ENCODE assay signal across 1 cellular context in the genomic region with DNA sequence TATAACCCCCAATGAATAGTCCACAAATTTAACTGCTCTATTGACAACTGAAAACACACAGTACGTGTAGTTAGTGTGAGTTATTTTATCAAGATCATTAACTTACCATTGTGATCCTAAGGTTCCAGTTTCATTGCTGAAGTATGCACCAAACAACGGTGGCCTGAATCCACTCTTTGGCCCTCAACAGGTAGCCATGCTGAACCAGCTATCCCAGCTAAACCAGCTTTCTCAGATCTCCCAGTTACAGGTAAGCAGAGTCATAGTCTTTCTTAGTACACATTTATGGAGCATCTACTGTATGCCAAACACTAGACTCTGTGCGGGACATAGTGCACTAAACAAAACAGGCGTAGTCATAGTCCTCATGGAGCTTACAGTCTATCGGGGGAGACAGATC.
TF ChIP-seq lines count a peak whose summit lies in the region.

No MANE protein-coding gene starts in this region.

TF ChIP-seq in A549, 52 proteins besides CTCF, POLR2A, EP300 and RAD21 (continued from another document):
- no peak for TF ChIP-seq ZNF302 (CRISPR knock-in tag; IDR thresholded peaks at IDR 0.05)
- no peak for TF ChIP-seq KDM1A (IDR thresholded peaks at IDR 0.05; ENCODE audit: low read depth)
- TF ChIP-seq PHF8 (IDR thresholded peaks at IDR 0.05; ENCODE audit: borderline replicate concordance, low read depth) = no peak
- TF ChIP-seq MYC (IDR thresholded peaks at IDR 0.05; ENCODE audit: borderline replicate concordance, low read length) = no peak
- TF ChIP-seq TP53 (CRISPR knock-in tag; IDR thresholded peaks at IDR 0.05) = no peak
- no peak for TF ChIP-seq NFE2L2 (conservative IDR thresholded peaks at IDR 0.05; ENCODE audit: low read length)
- TF ChIP-seq RCOR1 (IDR thresholded peaks at IDR 0.05; ENCODE audit: low read depth, low read length) = no peak
- TF ChIP-seq GATA3 (IDR thresholded peaks at IDR 0.05; ENCODE audit: borderline replicate concordance) = no peak
- TF ChIP-seq, protein P1, sequence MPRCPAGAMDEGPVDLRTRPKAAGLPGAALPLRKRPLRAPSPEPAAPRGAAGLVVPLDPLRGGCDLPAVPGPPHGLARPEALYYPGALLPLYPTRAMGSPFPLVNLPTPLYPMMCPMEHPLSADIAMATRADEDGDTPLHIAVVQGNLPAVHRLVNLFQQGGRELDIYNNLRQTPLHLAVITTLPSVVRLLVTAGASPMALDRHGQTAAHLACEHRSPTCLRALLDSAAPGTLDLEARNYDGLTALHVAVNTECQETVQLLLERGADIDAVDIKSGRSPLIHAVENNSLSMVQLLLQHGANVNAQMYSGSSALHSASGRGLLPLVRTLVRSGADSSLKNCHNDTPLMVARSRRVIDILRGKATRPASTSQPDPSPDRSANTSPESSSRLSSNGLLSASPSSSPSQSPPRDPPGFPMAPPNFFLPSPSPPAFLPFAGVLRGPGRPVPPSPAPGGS (IDR thresholded peaks at IDR 0.05) = no peak
- no peak for TF ChIP-seq SREBF2 (IDR thresholded peaks at IDR 0.05)
- TF ChIP-seq, protein P2, sequence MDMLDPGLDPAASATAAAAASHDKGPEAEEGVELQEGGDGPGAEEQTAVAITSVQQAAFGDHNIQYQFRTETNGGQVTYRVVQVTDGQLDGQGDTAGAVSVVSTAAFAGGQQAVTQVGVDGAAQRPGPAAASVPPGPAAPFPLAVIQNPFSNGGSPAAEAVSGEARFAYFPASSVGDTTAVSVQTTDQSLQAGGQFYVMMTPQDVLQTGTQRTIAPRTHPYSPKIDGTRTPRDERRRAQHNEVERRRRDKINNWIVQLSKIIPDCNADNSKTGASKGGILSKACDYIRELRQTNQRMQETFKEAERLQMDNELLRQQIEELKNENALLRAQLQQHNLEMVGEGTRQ (IDR thresholded peaks at IDR 0.05) = no peak
